ENCODE assay signal across 8 cellular contexts in the genomic region with DNA sequence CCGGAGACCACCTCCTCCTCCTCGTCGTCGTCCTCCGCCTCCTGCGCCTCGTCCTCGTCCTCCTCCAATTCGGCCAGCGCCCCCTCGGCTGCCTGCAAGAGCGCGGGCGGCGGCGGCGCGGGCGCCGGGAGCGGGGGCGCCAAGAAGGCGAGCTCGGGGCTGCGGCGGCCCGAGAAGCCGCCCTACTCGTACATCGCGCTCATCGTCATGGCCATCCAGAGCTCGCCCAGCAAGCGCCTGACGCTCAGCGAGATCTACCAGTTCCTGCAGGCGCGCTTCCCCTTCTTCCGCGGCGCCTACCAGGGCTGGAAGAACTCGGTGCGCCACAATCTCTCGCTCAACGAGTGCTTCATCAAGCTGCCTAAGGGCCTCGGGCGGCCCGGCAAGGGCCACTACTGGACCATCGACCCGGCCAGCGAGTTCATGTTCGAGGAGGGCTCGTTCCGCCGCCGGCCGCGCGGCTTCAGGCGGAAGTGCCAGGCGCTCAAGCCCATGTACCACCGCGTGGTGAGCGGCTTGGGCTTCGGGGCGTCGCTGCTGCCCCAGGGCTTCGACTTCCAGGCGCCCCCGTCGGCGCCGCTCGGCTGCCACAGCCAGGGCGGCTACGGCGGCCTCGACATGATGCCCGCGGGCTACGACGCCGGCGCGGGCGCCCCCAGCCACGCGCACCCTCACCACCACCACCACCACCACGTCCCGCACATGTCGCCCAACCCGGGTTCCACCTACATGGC. TPM values are rescaled to one million over a fixed set of nuclear protein-coding genes. Genes with fewer than 3 reads are reported as not detected.
DNase-seq lines count a peak whose midpoint lies in the region; ATAC-seq and TF ChIP-seq lines count a peak whose summit lies in the region.

No MANE protein-coding gene starts in this region.

- H4K20me1 ChIP-seq in MM.1S (ENCODE audit: insufficient read depth, low read length), result no peaks in the 10 kb centered on the region

- H3K36me3 ChIP-seq in thyroid gland (no peaks in the 10 kb centered on the region), MM.1S (replicated peaks; ENCODE audit: insufficient read depth, low read length) (no peaks in the 10 kb centered on the region)

- CTCF ChIA-PET in AG04449 (lab: Yijun Ruan, JAX), result interaction anchor here (1.0 to 1.5 kb wide), 3 partner anchors 593 to 668 kb away, joined by 3 to 4 read pairs (median 4); no protein-coding TSS in a partner anchor

- H3K27ac Mint-ChIP-seq in brain, result no peak overlapping the region

- intact Hi-C loops in thyroid gland (cut with DNase I), result no loop called here

- H3K27ac ChIP-seq in HL-60 (replicated peaks), result no peak overlapping the region
- peak overlapping the region in 1 of 3 donors; percentile 30 for H3K27ac ChIP-seq in thyroid gland
- no peak overlapping the region for H3K27ac ChIP-seq in MM.1S (ENCODE audit: low read length)

- H3K79me2 ChIP-seq in MM.1S (ENCODE audit: low read length), result no peaks in the 10 kb centered on the region

- no peak overlapping the region for H2AFZ ChIP-seq in MM.1S (ENCODE audit: low read length)

- H3K9ac ChIP-seq in MM.1S (ENCODE audit: low read length), result no peak overlapping the region

- no peaks in the 10 kb centered on the region for H3K36me3 Mint-ChIP-seq in brain

- no peaks in the 10 kb centered on the region for H3K9me2 ChIP-seq in MM.1S (replicated peaks; ENCODE audit: insufficient read depth, low read length)

- H3K9me3 ChIP-seq in thyroid gland, result no peaks in the 10 kb centered on the region
- no peaks in the 10 kb centered on the region for H3K9me3 ChIP-seq in MM.1S (replicated peaks; ENCODE audit: insufficient read depth, low read length)

- 2% methylated on average over 39 of the region's 92 CpGs; no CpG with 5 or more reads in 1 of the 2 donors for WGBS in thyroid gland, 2 donors

- DNase-seq in AG04449 (ENCODE audit: low read depth, low spot score) (no peak), HL-60 (ENCODE audit: low read depth in 1 of 2, low spot score in 1 of 2) (peak; percentile 32 to 48), left lobe of liver (ENCODE audit: low spot score) (no peak), thyroid gland (no peak), KG1 (lab: John Stamatoyannopoulos, UW) (no peak), NAMALWA (ENCODE audit: low spot score) (no peak), MM.1S (no peak)

- H3F3A ChIP-seq in MM.1S (ENCODE audit: insufficient read depth, low read length), result no peaks in the 10 kb centered on the region

- H3K4me3 ChIP-seq in AG04449 (ENCODE audit: low read depth, low read length), result peak overlapping the region; percentile 42
- H3K4me3 ChIP-seq in HL-60 (replicated peaks; ENCODE audit: insufficient read depth, low read length), result no peak overlapping the region
- peak overlapping the region in 2 of 3 donors; percentile 25 to 35 for H3K4me3 ChIP-seq in thyroid gland (replicated peaks in 1 of 3)
- no peak overlapping the region for H3K4me3 ChIP-seq in MM.1S (ENCODE audit: low read length)

- no peak overlapping the region for H3K4me2 ChIP-seq in MM.1S (ENCODE audit: low read depth, low read length)

- POLR2A ChIA-PET in AG04449 (lab: Yijun Ruan, JAX), result no interaction called here

- H3K4me1 Mint-ChIP-seq in brain, result peaks cover 35% of the 10 kb centered on the region

- peaks cover 81% of the 10 kb centered on the region for H3K27me3 ChIP-seq in HL-60 (ENCODE audit: insufficient read depth, poor library complexity, severe bottlenecking)
- peaks cover 48% of the 10 kb centered on the region for H3K27me3 ChIP-seq in thyroid gland
- H3K27me3 ChIP-seq in MM.1S (replicated peaks; ENCODE audit: insufficient read depth, low read length), result peaks cover 81% of the 10 kb centered on the region

- H3K4me1 ChIP-seq in thyroid gland (peaks cover 15 to 42% of the 10 kb centered on the region in 2 donors), MM.1S (ENCODE audit: low read length) (no peaks in the 10 kb centered on the region)

- no peak for TF ChIP-seq CTCF in AG04449 (IDR thresholded peaks at IDR 0.05; ENCODE audit: insufficient read depth, low read length, missing control alignments)
- TF ChIP-seq CTCF in HL-60 (IDR thresholded peaks at IDR 0.05; ENCODE audit: insufficient read depth, low read length), result no peak
- no peak for TF ChIP-seq CTCF in brain (conservative IDR thresholded peaks at IDR 0.05)
- no peak for TF ChIP-seq CTCF in thyroid gland (IDR thresholded peaks at IDR 0.05)
- no peak for TF ChIP-seq CTCF in MM.1S (IDR thresholded peaks at IDR 0.05; ENCODE audit: low read length)

- TF ChIP-seq POLR2A in thyroid gland (IDR thresholded peaks at IDR 0.05), result no peak

- H3K27me3 Mint-ChIP-seq in brain, result peaks cover 94% of the 10 kb centered on the region

- peaks cover 0 to 6% (median 0%) of the 10 kb centered on the region in 5 experiments for H3K9me3 Mint-ChIP-seq in brain

- ATAC-seq in left lobe of liver, result peak; percentile 18

- peak overlapping the region; percentile 81 to 88 (median 84) for H3K4me3 Mint-ChIP-seq in brain

RNA-seq across cellular contexts. Expression of gene FOXF2, which starts 0.9 kb away (rescaled TPM):
- 2.6 TPM for polyA plus RNA-seq in brain (ENCODE audit: insufficient read depth, low read depth, low replicate concordance)
- total RNA-seq in left lobe of liver, result not detected
- total RNA-seq in thyroid gland, result 1 to 10 TPM; 1.3 to 2.0 (median 1.7) TPM

Comparison
In these comparisons a context has a peak if more than half of its experiments do, and no peak if none do; other contexts are left out.
1. DNase-seq: peak in HL-60 (2 of 2); none in AG04449 (single experiment), left lobe of liver (single experiment), thyroid gland (0 of 2), KG1 (single experiment), NAMALWA (single experiment) and MM.1S (single experiment).
2. H3K4me3 ChIP-seq: peak in AG04449 (single experiment) and thyroid gland (2 of 3); none in HL-60 (single experiment) and MM.1S (single experiment).